In the genomic region with DNA sequence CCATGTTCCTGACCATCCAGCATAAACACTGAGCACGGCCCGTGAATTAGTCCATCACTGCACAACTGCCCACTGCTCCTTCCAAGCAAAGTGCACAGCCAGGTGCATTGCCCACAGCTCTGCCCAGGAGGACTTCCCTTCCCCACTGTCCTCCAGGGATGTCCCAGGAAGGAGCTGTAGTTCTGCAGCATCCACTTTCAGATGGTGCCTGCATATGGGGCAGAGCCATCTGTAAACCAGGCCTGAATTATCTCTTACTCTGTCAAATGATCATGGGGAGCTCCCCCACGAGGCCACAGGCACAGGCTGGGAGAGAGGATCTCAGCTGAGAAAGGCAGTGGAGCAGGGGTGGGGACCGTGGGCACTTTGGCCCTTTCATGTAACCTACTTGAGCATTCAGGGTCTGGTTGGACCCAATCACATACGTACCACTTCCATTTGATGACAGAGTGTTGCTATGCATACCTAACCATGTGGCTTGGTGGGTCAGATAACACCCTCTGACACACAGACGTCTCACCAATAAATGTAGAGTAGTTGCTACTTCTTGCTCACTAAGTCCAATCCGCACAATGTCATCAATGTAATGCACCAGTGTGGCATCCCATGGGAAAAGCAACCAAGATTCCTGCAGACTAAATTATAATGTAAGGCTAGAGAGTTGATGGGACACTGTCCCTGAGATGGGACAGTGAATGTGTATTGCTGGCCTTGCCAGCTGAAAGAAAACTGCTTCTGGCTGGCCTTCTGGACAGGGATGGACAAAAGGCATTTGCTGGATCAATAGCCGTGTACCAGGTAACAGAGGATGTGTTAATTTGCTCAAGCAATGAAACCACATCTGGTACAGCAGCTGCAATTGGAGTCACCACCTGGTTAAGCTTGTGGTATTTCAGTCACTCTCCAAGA, we compare ENCODE assay signal across 23 cellular contexts.
DNase-seq lines count a peak whose midpoint lies in the region; ATAC-seq and TF ChIP-seq lines count a peak whose summit lies in the region.
"Had no signal": no experiment of that assay in that cellular context is flagged by ENCODE, and none has a peak within 500 bp of the region (broad histone marks: within the 10 kb centered on the region; RNA-seq: fewer than 3 reads in every experiment).

No MANE protein-coding gene starts in this region.

- H3K9ac ChIP-seq in endodermal cell (ENCODE audit: extremely low read depth, low read length, poor library complexity, severe bottlenecking) = no peak overlapping the region
- H3K9ac ChIP-seq: BLaER1 treated with 17β-estradiol and CSF1 and Interleukin-3, amounts not matched to agents 10 nM and 100 nM had no signal

- no peaks in the 10 kb centered on the region for H3K4me1 Mint-ChIP-seq in activated CD8-positive, alpha-beta memory T cell treated with anti-CD3 and anti-CD28 coated beads, Interleukin-2, amount 10 ng/mL, durations not matched to agents 7 days and 5 days
- H3K4me1 Mint-ChIP-seq in endodermal cell = no peaks in the 10 kb centered on the region
- H3K4me1 Mint-ChIP-seq: CD14-positive monocyte had no signal

- TF ChIP-seq POLR2A in transverse colon (IDR thresholded peaks at IDR 0.05) = no peak

- H3K4me3 Mint-ChIP-seq in activated CD8-positive, alpha-beta memory T cell treated with anti-CD3 and anti-CD28 coated beads, Interleukin-2, amount 10 ng/mL, durations not matched to agents 7 days and 5 days = no peak overlapping the region
- no peak overlapping the region for H3K4me3 Mint-ChIP-seq in endodermal cell
- H3K4me3 Mint-ChIP-seq: CD14-positive monocyte; CD4-positive, alpha-beta T cell; CD8-positive, alpha-beta memory T cell; GM23338 had no signal

- ATAC-seq in activated CD8-positive, alpha-beta memory T cell treated with anti-CD3 and anti-CD28 coated beads, Interleukin-2, amount 10 ng/mL, durations not matched to agents 7 days and 5 days = no peak
- no peak for ATAC-seq in lung (ENCODE audit: insufficient read depth, low FRiP score)
- ATAC-seq: A549, GM23338 had no signal

- no peak overlapping the region for H3K27ac Mint-ChIP-seq in activated CD8-positive, alpha-beta memory T cell treated with anti-CD3 and anti-CD28 coated beads, Interleukin-2, amount 10 ng/mL, durations not matched to agents 7 days and 5 days
- no peak overlapping the region for H3K27ac Mint-ChIP-seq in endodermal cell
- H3K27ac Mint-ChIP-seq: CD14-positive monocyte; CD4-positive, alpha-beta T cell; GM23338 had no signal

- in situ Hi-C loops in transverse colon (cut with MboI; ENCODE audit: low pct_ligation_motif_present in 1 of 4, low pct_unique_long_range_greater_than_20kb in 1 of 4, low sequenced_read_pairs in 3 of 4) = no loop called here

- H3K4me1 ChIP-seq in HEK293 (ENCODE audit: control insufficient read depth, insufficient read depth, low read length) (no peaks in the 10 kb centered on the region; the same call in 1 of the 2 replicates), endodermal cell (ENCODE audit: control insufficient read depth, insufficient read depth, low read length) (no peaks in the 10 kb centered on the region), lung (ENCODE audit: control insufficient read depth in 2 of 2, insufficient read depth in 2 of 2, low read length in 2 of 2) (peaks cover 0 to 8% of the 10 kb centered on the region in 2 donors), transverse colon (peaks cover 0 to 7% (median 5%) of the 10 kb centered on the region in 4 donors)
- H3K4me1 ChIP-seq: BE2C, HAP-1 had no signal

- H3K9me3 Mint-ChIP-seq in activated CD8-positive, alpha-beta memory T cell treated with anti-CD3 and anti-CD28 coated beads, Interleukin-2, amount 10 ng/mL, durations not matched to agents 7 days and 5 days (ENCODE audit: low read depth) = no peaks in the 10 kb centered on the region
- H3K9me3 Mint-ChIP-seq in endodermal cell = no peaks in the 10 kb centered on the region
- H3K9me3 Mint-ChIP-seq: CD4-positive, alpha-beta T cell; CD8-positive, alpha-beta memory T cell had no signal

- DNase-seq in activated CD8-positive, alpha-beta memory T cell treated with anti-CD3 and anti-CD28 coated beads for 24 hours = peak; percentile 43
- no peak for DNase-seq in activated CD8-positive, alpha-beta memory T cell treated with anti-CD3 and anti-CD28 coated beads, Interleukin-2, amount 10 ng/mL, durations not matched to agents 7 days and 5 days
- peak; percentile 21 for DNase-seq in endodermal cell
- peak; percentile 10 for DNase-seq in lung (ENCODE audit: low spot score)
- DNase-seq in dermis blood vessel endothelial cell = no peak
- no peak for DNase-seq in NCI-H510A (lab: John Stamatoyannopoulos, UW)
- no peak for DNase-seq in transverse colon
- DNase-seq: 8988T; ACHN; AML-193; BE2C; CD4-positive, alpha-beta T cell; CD8-positive, alpha-beta memory T cell; DMS 273 treated with DMSO at 0.1 percent for 48 hours; DMS53; DMS79 treated with DMSO at 0.1 percent for 48 hours; GF-D8 had no signal

- intact Hi-C loops in transverse colon (cut with DNase I; ENCODE audit: low total_unique reads) = no loop called here

- TF ChIP-seq EP300 in transverse colon (IDR thresholded peaks at IDR 0.05; ENCODE audit: low read depth) = no peak

- H3K27me3 Mint-ChIP-seq in activated CD8-positive, alpha-beta memory T cell treated with anti-CD3 and anti-CD28 coated beads, Interleukin-2, amount 10 ng/mL, durations not matched to agents 7 days and 5 days = peaks cover 20% of the 10 kb centered on the region
- H3K27me3 Mint-ChIP-seq in endodermal cell (ENCODE audit: insufficient read depth) = peaks cover 59% of the 10 kb centered on the region

- TF ChIP-seq CTCF in HEK293 (tag by site-specific recombination; IDR thresholded peaks at IDR 0.05) (no peak), endodermal cell (conservative IDR thresholded peaks at IDR 0.05) (no peak), lung (IDR thresholded peaks at IDR 0.05; ENCODE audit: control extremely low read depth, extremely low read depth) (no peak), transverse colon (IDR thresholded peaks at IDR 0.05) (no peak)

- POLR2A ChIA-PET in HEK293 (lab: Yijun Ruan, JAX) = no interaction called here

- peaks cover 51% of the 10 kb centered on the region for H3K27me3 ChIP-seq in endodermal cell (ENCODE audit: control insufficient read depth, insufficient read depth, low read length, poor library complexity, severe bottlenecking)
- peaks cover 4% of the 10 kb centered on the region for H3K27me3 ChIP-seq in lung (ENCODE audit: control insufficient read depth, insufficient read depth)
- H3K27me3 ChIP-seq in transverse colon = peaks cover 37% of the 10 kb centered on the region
- H3K27me3 ChIP-seq: BE2C had no signal

- H3K4me3 ChIP-seq in HEK293 (ENCODE audit: low read depth, low read length) (no peak overlapping the region), endodermal cell (ENCODE audit: low read length) (no peak overlapping the region), lung (no peak overlapping the region), transverse colon (no peak overlapping the region)
- H3K4me3 ChIP-seq: A549; BLaER1 treated with 17β-estradiol and CSF1 and Interleukin-3, amounts not matched to agents 10 nM and 100 nM; GM23338; HAP-1 had no signal

- CTCF ChIA-PET in activated CD8-positive, alpha-beta memory T cell treated with anti-CD3 and anti-CD28 coated beads, Interleukin-2, amount 10 ng/mL, durations not matched to agents 7 days and 5 days (lab: Charles Lee) = interaction anchor here (0.6 kb wide), 1 partner anchor 816 kb away, joined by 3 read pairs; no protein-coding TSS in a partner anchor
- CTCF ChIA-PET in HEK293 (lab: Yijun Ruan, JAX) = no interaction called here

- WGBS in endodermal cell (ENCODE audit: insufficient coverage in 1 of 2, insufficient read length in 1 of 2), 2 experiments = 84 to 96% methylated on average over 7 to 8 of the region's 8 CpGs
- WGBS in lung, 2 donors = 79 to 85% methylated on average over 8 of the region's 8 CpGs
- 64 to 67% methylated on average over 5 to 8 of the region's 8 CpGs for WGBS in transverse colon (ENCODE audit: low coverage in 1 of 2), 2 donors

- H3K36me3 ChIP-seq in HEK293 (ENCODE audit: control insufficient read depth in 2 of 2, insufficient read depth in 1 of 2, low read length in 2 of 2) (no peaks in the 10 kb centered on the region), endodermal cell (ENCODE audit: control insufficient read depth, insufficient read depth, low read length) (no peaks in the 10 kb centered on the region), lung (ENCODE audit: control insufficient read depth in 2 of 2, insufficient read depth in 2 of 2, low read length in 2 of 2) (no peaks in the 10 kb centered on the region), transverse colon (no peaks in the 10 kb centered on the region)
- H3K36me3 ChIP-seq: BE2C; BLaER1 treated with 17β-estradiol and CSF1 and Interleukin-3, amounts not matched to agents 10 nM and 100 nM; HAP-1 had no signal

- H3K27ac ChIP-seq in HEK293 (ENCODE audit: extremely low read depth, low read depth, low read length) (no peak overlapping the region), endodermal cell (ENCODE audit: low read depth, low read length) (no peak overlapping the region), lung (ENCODE audit: low read depth in 1 of 2, low read length in 1 of 2) (no peak overlapping the region), transverse colon (no peak overlapping the region)
- H3K27ac ChIP-seq: A549; BLaER1 treated with 17β-estradiol and CSF1 and Interleukin-3, amounts not matched to agents 10 nM and 100 nM had no signal

- no peaks in the 10 kb centered on the region for H3K9me3 ChIP-seq in HEK293 (ENCODE audit: control insufficient read depth, insufficient read depth, low read depth, low read length)
- no peaks in the 10 kb centered on the region for H3K9me3 ChIP-seq in endodermal cell (ENCODE audit: control insufficient read depth, low read length)
- H3K9me3 ChIP-seq in lung (ENCODE audit: control insufficient read depth in 2 of 2, insufficient read depth in 1 of 2, low read length in 1 of 2) = peaks cover 0 to 18% of the 10 kb centered on the region in 2 donors
- H3K9me3 ChIP-seq in transverse colon = no peaks in the 10 kb centered on the region
- H3K9me3 ChIP-seq: A549, BE2C, HAP-1 had no signal

- no peaks in the 10 kb centered on the region for H3K36me3 Mint-ChIP-seq in activated CD8-positive, alpha-beta memory T cell treated with anti-CD3 and anti-CD28 coated beads, Interleukin-2, amount 10 ng/mL, durations not matched to agents 7 days and 5 days
- no peaks in the 10 kb centered on the region for H3K36me3 Mint-ChIP-seq in endodermal cell (ENCODE audit: low read depth)
- H3K36me3 Mint-ChIP-seq: CD14-positive monocyte; CD8-positive, alpha-beta memory T cell had no signal

TF ChIP-seq in HEK293, 187 proteins besides CTCF, POLR2A, EP300 and RAD21:
- TF ChIP-seq ZNF16 (tag by site-specific recombination; IDR thresholded peaks at IDR 0.05; ENCODE audit: low read depth) = no peak
- peak; percentile 94 for TF ChIP-seq ZNF157 (tag by site-specific recombination; IDR thresholded peaks at IDR 0.05)
- no peak for TF ChIP-seq ZNF184 (tag by site-specific recombination; IDR thresholded peaks at IDR 0.05)

Comparison
In these comparisons a context has a peak if more than half of its experiments do, and no peak if none do; other contexts are left out.
1. DNase-seq: peak in activated CD8-positive, alpha-beta memory T cell treated with anti-CD3 and anti-CD28 coated beads for 24 hours (single experiment), endodermal cell (single experiment) and lung (single experiment); none in activated CD8-positive, alpha-beta memory T cell treated with anti-CD3 and anti-CD28 coated beads, Interleukin-2, amount 10 ng/mL, durations not matched to agents 7 days and 5 days (single experiment), dermis blood vessel endothelial cell (single experiment), NCI-H510A (single experiment) and transverse colon (single experiment).